Comparison of ENCODE assay signal across 7 cellular contexts in genomic region chr3:123447749-123448502, GRCh38. TPM values are rescaled to one million over a fixed set of nuclear protein-coding genes. Genes with fewer than 3 reads are reported as not detected.
DNase-seq lines count a peak whose midpoint lies in the region; ATAC-seq and TF ChIP-seq lines count a peak whose summit lies in the region.

No MANE protein-coding gene starts in this region.

- H3K27ac ChIP-seq in esophagus muscularis mucosa (replicated peaks in 1 of 4), result peak overlapping the region; percentile 93 to 97 (median 97)
- H3K27ac ChIP-seq in ovary, result peak overlapping the region; percentile 28 to 91

- H3K27me3 ChIP-seq in esophagus muscularis mucosa, result peaks cover 0 to 34% (median 3%) of the 10 kb centered on the region in 4 donors
- no peaks in the 10 kb centered on the region for H3K27me3 ChIP-seq in ovary

- CTCF ChIA-PET in HEK293T (lab: Yijun Ruan, JAX), result interaction anchor here (0.6 to 0.7 kb wide), 2 partner anchors 11 to 70 kb away, joined by 3 to 5 read pairs; no protein-coding TSS in a partner anchor
- CTCF ChIA-PET in activated CD4-positive, alpha-beta T cell treated with anti-CD3 and anti-CD28 coated beads, Interleukin-2, amount 10 ng/mL, durations not matched to agents 7 days and 5 days (lab: Charles Lee), result interaction anchor here (0.6 to 1.9 kb wide), 4 partner anchors 11 to 50 kb away, joined by 3 to 7 read pairs (median 3); no protein-coding TSS in a partner anchor

- TF ChIP-seq POLR2A in esophagus muscularis mucosa (IDR thresholded peaks at IDR 0.05; ENCODE audit: low read depth), result no peak
- no peak for TF ChIP-seq POLR2A in ovary (IDR thresholded peaks at IDR 0.05)

- no peak for TF ChIP-seq EP300 in esophagus muscularis mucosa (IDR thresholded peaks at IDR 0.05)
- no peak for TF ChIP-seq EP300 in ovary (IDR thresholded peaks at IDR 0.05)

- peak overlapping the region; percentile 77 to 90 (median 86) for H3K4me3 ChIP-seq in esophagus muscularis mucosa
- H3K4me3 ChIP-seq in ovary, result peak overlapping the region; percentile 75

- DNase-seq in HEK293T (ENCODE audit: extremely low spot score), result peak; percentile 80
- peak; percentile 30 for DNase-seq in activated CD4-positive, alpha-beta T cell treated with anti-CD3 and anti-CD28 coated beads, Interleukin-2, amount 10 ng/mL, durations not matched to agents 7 days and 5 days
- no peak for DNase-seq in esophagus muscularis mucosa (ENCODE audit: extremely low spot score)
- peak; percentile 30 to 66 (median 56) for DNase-seq in ovary
- no peak for DNase-seq in NCI-H187 treated with DMSO at 0.1 percent for 48 hours (lab: John Stamatoyannopoulos, UW)
- no peak for DNase-seq in cerebellum (ENCODE audit: low spot score)

- H3K27me3 Mint-ChIP-seq in activated CD4-positive, alpha-beta T cell treated with anti-CD3 and anti-CD28 coated beads, Interleukin-2, amount 10 ng/mL, durations not matched to agents 7 days and 5 days, result peaks cover 60% of the 10 kb centered on the region

- no peak overlapping the region for H3K4me3 Mint-ChIP-seq in activated CD4-positive, alpha-beta T cell treated with anti-CD3 and anti-CD28 coated beads, Interleukin-2, amount 10 ng/mL, durations not matched to agents 7 days and 5 days

- intact Hi-C loops in esophagus muscularis mucosa (cut with DNase I) (loop anchor here (2.0 to 10.0 kb wide), 4 partner anchors 41 to 121 kb away; no protein-coding TSS in a partner anchor), ovary (cut with DNase I) (loop anchor here in 2 of 4 donors (5.0 to 10.0 kb wide), 3 partner anchors 63 to 116 kb away; no protein-coding TSS in a partner anchor)

- H3K9me3 ChIP-seq in esophagus muscularis mucosa, result no peaks in the 10 kb centered on the region
- H3K9me3 ChIP-seq in ovary, result no peaks in the 10 kb centered on the region

- 6% methylated on average over 14 of the region's 106 CpGs for WGBS in esophagus muscularis mucosa
- 9 to 26% (median 23%) methylated on average over 46 to 104 of the region's 106 CpGs for WGBS in ovary, 3 donors

- H3K4me1 Mint-ChIP-seq in activated CD4-positive, alpha-beta T cell treated with anti-CD3 and anti-CD28 coated beads, Interleukin-2, amount 10 ng/mL, durations not matched to agents 7 days and 5 days, result peaks cover 7% of the 10 kb centered on the region

- no peaks in the 10 kb centered on the region for H3K9me3 Mint-ChIP-seq in activated CD4-positive, alpha-beta T cell treated with anti-CD3 and anti-CD28 coated beads, Interleukin-2, amount 10 ng/mL, durations not matched to agents 7 days and 5 days

- POLR2A ChIA-PET in HEK293T (lab: Yijun Ruan, JAX), result interaction anchor here (0.9 kb wide), 1 partner anchor 138 kb away, joined by 3 read pairs; no protein-coding TSS in a partner anchor
- POLR2A ChIA-PET in activated CD4-positive, alpha-beta T cell treated with anti-CD3 and anti-CD28 coated beads, Interleukin-2, amount 10 ng/mL, durations not matched to agents 7 days and 5 days (lab: Charles Lee), result no interaction called here

- H3K27ac Mint-ChIP-seq in activated CD4-positive, alpha-beta T cell treated with anti-CD3 and anti-CD28 coated beads, Interleukin-2, amount 10 ng/mL, durations not matched to agents 7 days and 5 days, result no peak overlapping the region

- ATAC-seq in GM18511 (IDR thresholded peaks at IDR 0.05; ENCODE audit: unreplicated experiment), result no peak

- no peaks in the 10 kb centered on the region for H3K36me3 ChIP-seq in esophagus muscularis mucosa
- H3K36me3 ChIP-seq in ovary, result no peaks in the 10 kb centered on the region

- H3K4me1 ChIP-seq in esophagus muscularis mucosa (peaks cover 23 to 57% (median 53%) of the 10 kb centered on the region in 4 donors), ovary (ENCODE audit: insufficient read depth) (peaks cover 18% of the 10 kb centered on the region)

- TF ChIP-seq CTCF in esophagus muscularis mucosa (IDR thresholded peaks at IDR 0.05) (peak; percentile 39 to 59 (median 47)), ovary (IDR thresholded peaks at IDR 0.05) (peak in 1 of 3 donors; percentile 32)

- H3K36me3 Mint-ChIP-seq in activated CD4-positive, alpha-beta T cell treated with anti-CD3 and anti-CD28 coated beads, Interleukin-2, amount 10 ng/mL, durations not matched to agents 7 days and 5 days (ENCODE audit: low read depth), result no peaks in the 10 kb centered on the region

TF ChIP-seq in HEK293T, 16 proteins besides CTCF, POLR2A, EP300 and RAD21:
- TF ChIP-seq L3MBTL2 (conservative IDR thresholded peaks at IDR 0.05) (no peak), NFRKB (IDR thresholded peaks at IDR 0.05) (no peak), BHLHE40 (IDR thresholded peaks at IDR 0.05; ENCODE audit: borderline replicate concordance) (no peak), ARNT (IDR thresholded peaks at IDR 0.05) (no peak), TARDBP (IDR thresholded peaks at IDR 0.05) (no peak), SP1 (IDR thresholded peaks at IDR 0.05) (no peak), PKNOX1 (IDR thresholded peaks at IDR 0.05) (no peak), FOXM1 (IDR thresholded peaks at IDR 0.05; ENCODE audit: borderline replicate concordance) (no peak), SUZ12 (IDR thresholded peaks at IDR 0.05) (no peak), FOXK2 (IDR thresholded peaks at IDR 0.05) (no peak), FOXA1 (IDR thresholded peaks at IDR 0.05) (no peak), ELF4 (IDR thresholded peaks at IDR 0.05) (no peak)
TF ChIP-seq in HEK293T: peak in this region for 0.

RNA-seq across cellular contexts. Expression of gene ADCY5, which starts 1.0 kb away (rescaled TPM):
- not detected for total RNA-seq in activated CD4-positive, alpha-beta T cell treated with anti-CD3 and anti-CD28 coated beads, Interleukin-2, amount 10 ng/mL, durations not matched to agents 7 days and 5 days
- total RNA-seq in esophagus muscularis mucosa (100 to 1,000 TPM; 133 to 228 (median 189) TPM), ovary (10 to 100 TPM in 6 of 7 donors, 1 to 10 TPM in 1; 5.3 to 36.2 (median 25.6) TPM), cerebellum (23.5 TPM)
- 10 to 100 TPM; 15.4 to 17.1 TPM for polyA plus RNA-seq in ovary

Comparison
In these comparisons a context has a peak if more than half of its experiments do, and no peak if none do; other contexts are left out.
1. DNase-seq: peak in HEK293T (single experiment), activated CD4-positive, alpha-beta T cell treated with anti-CD3 and anti-CD28 coated beads, Interleukin-2, amount 10 ng/mL, durations not matched to agents 7 days and 5 days (single experiment) and ovary (5 of 5); none in esophagus muscularis mucosa (single experiment), NCI-H187 treated with DMSO at 0.1 percent for 48 hours (single experiment) and cerebellum (single experiment).
2. RNA of gene ADCY5, which starts 1.0 kb away (total RNA-seq): 133 to 228 TPM in esophagus muscularis mucosa, 5.3 to 36.2 TPM in ovary and 23.5 TPM in cerebellum (single experiment); not detected in activated CD4-positive, alpha-beta T cell treated with anti-CD3 and anti-CD28 coated beads, Interleukin-2, amount 10 ng/mL, durations not matched to agents 7 days and 5 days; every median in the first group is over 4 times any median in the second.